23 cellular contexts compared by ENCODE assay signal in the genomic region with DNA sequence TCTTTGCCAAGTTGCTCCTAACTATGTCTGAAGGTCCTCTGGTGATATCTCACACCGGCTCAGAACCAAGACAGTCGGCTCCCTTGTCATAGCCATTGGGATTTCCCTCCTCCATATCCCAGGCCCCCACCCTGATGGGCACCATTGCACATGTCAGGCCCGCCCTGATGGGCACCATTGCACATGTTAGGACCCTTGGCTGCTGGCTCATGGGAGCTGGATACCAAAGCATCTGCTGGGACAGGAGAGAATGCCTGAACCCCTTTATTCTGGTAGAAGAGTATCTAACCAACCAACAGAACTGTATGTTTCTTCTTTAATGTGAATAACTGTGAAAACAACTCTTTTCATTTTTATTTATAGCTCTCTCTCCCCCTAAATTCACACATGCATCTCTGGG.
DNase-seq lines count a peak whose midpoint lies in the region; ATAC-seq and TF ChIP-seq lines count a peak whose summit lies in the region.
"Had no signal": no experiment of that assay in that cellular context is flagged by ENCODE, and none has a peak within 500 bp of the region (broad histone marks: within the 10 kb centered on the region; RNA-seq: fewer than 3 reads in every experiment).

No MANE protein-coding gene starts in this region.

- TF ChIP-seq CTCF in osteoblast (IDR thresholded peaks at IDR 0.05; ENCODE audit: extremely low read depth, low read depth, low read length) (no peak), psoas muscle (IDR thresholded peaks at IDR 0.05) (no peak), GM13976 (IDR thresholded peaks at IDR 0.05; ENCODE audit: borderline replicate concordance, control extremely low read depth, extremely low read depth, insufficient read depth, missing control alignments) (no peak)

- H3K4me3 ChIP-seq in osteoblast (ENCODE audit: insufficient read depth, low read length), result no peak overlapping the region
- H3K4me3 ChIP-seq in psoas muscle, result no peak overlapping the region
- H3K4me3 ChIP-seq in skeletal muscle tissue (ENCODE audit: low read length in 3 of 3), result no peak overlapping the region
- H3K4me3 ChIP-seq: BLaER1, GM12878 had no signal

- no peaks in the 10 kb centered on the region for H3K27me3 ChIP-seq in osteoblast (ENCODE audit: insufficient read depth, low read length)
- H3K27me3 ChIP-seq in psoas muscle (ENCODE audit: insufficient read depth in 3 of 3, low read length in 2 of 3), result no peaks in the 10 kb centered on the region
- no peaks in the 10 kb centered on the region for H3K27me3 ChIP-seq in skeletal muscle tissue (ENCODE audit: control insufficient read depth in 3 of 3, insufficient read depth in 3 of 3, low read length in 3 of 3)
- H3K27me3 ChIP-seq: BE2C, BLaER1 had no signal

- H3K9me3 ChIP-seq in osteoblast (ENCODE audit: low read depth, low read length) (no peaks in the 10 kb centered on the region), psoas muscle (no peaks in the 10 kb centered on the region), skeletal muscle tissue (ENCODE audit: control insufficient read depth in 3 of 3, low read length in 3 of 3) (no peaks in the 10 kb centered on the region)
- H3K9me3 ChIP-seq: BE2C, BLaER1 had no signal

- H3K9ac ChIP-seq in skeletal muscle tissue (ENCODE audit: low read depth in 1 of 3, low read length in 3 of 3), result no peak overlapping the region
- H3K9ac ChIP-seq: BLaER1 had no signal

- in situ Hi-C loops in GM13976 (cut with MboI; ENCODE audit: low sequenced_read_pairs, unreplicated experiment), result no loop called here

- ATAC-seq in psoas muscle (no peak), HG02885 (IDR thresholded peaks at IDR 0.05; ENCODE audit: poor library complexity, unreplicated experiment) (no peak)
- ATAC-seq: GM12878 had no signal

- intact Hi-C loops in psoas muscle (cut with DNase I), result loop anchor here in 1 of 2 donors (10.0 kb wide), 1 partner anchor 728 kb away; a partner anchor contains a TSS

- H3K27ac ChIP-seq in osteoblast (ENCODE audit: low read depth, low read length) (no peak overlapping the region), psoas muscle (peak overlapping the region; percentile 58), skeletal muscle tissue (ENCODE audit: low read depth, low read length) (peak overlapping the region; percentile 12)
- H3K27ac ChIP-seq: BLaER1 had no signal

- WGBS in psoas muscle, 3 donors, result 83 to 93% (median 90%) methylated on average over 3 of the region's 3 CpGs

- H3K36me3 ChIP-seq in osteoblast (ENCODE audit: insufficient read depth, low read length), result no peaks in the 10 kb centered on the region
- H3K36me3 ChIP-seq in psoas muscle (ENCODE audit: insufficient read depth in 1 of 2, low read depth in 1 of 2), result no peaks in the 10 kb centered on the region
- no peaks in the 10 kb centered on the region for H3K36me3 ChIP-seq in skeletal muscle tissue (ENCODE audit: control insufficient read depth in 3 of 3, insufficient read depth in 3 of 3, low read length in 3 of 3)
- H3K36me3 ChIP-seq: BE2C, BLaER1 had no signal

- DNase-seq in osteoblast (ENCODE audit: insufficient read length, low spot score, missing footprints) (peak; percentile 75), psoas muscle (no peak), GM13976 (ENCODE audit: low spot score) (no peak)
- no peak for DNase-seq in activated CD4-positive, alpha-beta T cell treated with anti-CD3 and anti-CD28 coated beads for 48 hours
- DNase-seq: 8988T; ACHN; BE2C; C1 segment of cervical spinal cord; CD4-positive, alpha-beta memory T cell; CD4-positive, CD25-positive, alpha-beta regulatory T cell; CD8-positive, alpha-beta memory T cell; COR-L47; DMS 273 treated with DMSO at 0.1 percent for 48 hours; DMS153; DMS53; DMS79; DND-41; EL; GDM1 had no signal

- H4K20me1 ChIP-seq in osteoblast (ENCODE audit: insufficient read depth, low read length), result no peaks in the 10 kb centered on the region
- H4K20me1 ChIP-seq: BLaER1 had no signal

- H2AFZ ChIP-seq in osteoblast (ENCODE audit: low read length), result no peak overlapping the region

- H3K4me2 ChIP-seq in osteoblast (ENCODE audit: insufficient read depth, low read length), result no peak overlapping the region
- H3K4me2 ChIP-seq: BLaER1 had no signal

- no peaks in the 10 kb centered on the region for H3K79me2 ChIP-seq in osteoblast (ENCODE audit: insufficient read depth, low read length)

- no peaks in the 10 kb centered on the region for H3K4me1 ChIP-seq in osteoblast (ENCODE audit: insufficient read depth, low read length)
- H3K4me1 ChIP-seq in psoas muscle, result peaks cover 27% of the 10 kb centered on the region
- peaks cover 17 to 37% (median 26%) of the 10 kb centered on the region in 3 donors for H3K4me1 ChIP-seq in skeletal muscle tissue (ENCODE audit: control insufficient read depth in 3 of 3, insufficient read depth in 3 of 3, low read length in 3 of 3)
- H3K4me1 ChIP-seq: BE2C, BLaER1 had no signal
